ENCODE assay signal across 15 cellular contexts in the genomic region with DNA sequence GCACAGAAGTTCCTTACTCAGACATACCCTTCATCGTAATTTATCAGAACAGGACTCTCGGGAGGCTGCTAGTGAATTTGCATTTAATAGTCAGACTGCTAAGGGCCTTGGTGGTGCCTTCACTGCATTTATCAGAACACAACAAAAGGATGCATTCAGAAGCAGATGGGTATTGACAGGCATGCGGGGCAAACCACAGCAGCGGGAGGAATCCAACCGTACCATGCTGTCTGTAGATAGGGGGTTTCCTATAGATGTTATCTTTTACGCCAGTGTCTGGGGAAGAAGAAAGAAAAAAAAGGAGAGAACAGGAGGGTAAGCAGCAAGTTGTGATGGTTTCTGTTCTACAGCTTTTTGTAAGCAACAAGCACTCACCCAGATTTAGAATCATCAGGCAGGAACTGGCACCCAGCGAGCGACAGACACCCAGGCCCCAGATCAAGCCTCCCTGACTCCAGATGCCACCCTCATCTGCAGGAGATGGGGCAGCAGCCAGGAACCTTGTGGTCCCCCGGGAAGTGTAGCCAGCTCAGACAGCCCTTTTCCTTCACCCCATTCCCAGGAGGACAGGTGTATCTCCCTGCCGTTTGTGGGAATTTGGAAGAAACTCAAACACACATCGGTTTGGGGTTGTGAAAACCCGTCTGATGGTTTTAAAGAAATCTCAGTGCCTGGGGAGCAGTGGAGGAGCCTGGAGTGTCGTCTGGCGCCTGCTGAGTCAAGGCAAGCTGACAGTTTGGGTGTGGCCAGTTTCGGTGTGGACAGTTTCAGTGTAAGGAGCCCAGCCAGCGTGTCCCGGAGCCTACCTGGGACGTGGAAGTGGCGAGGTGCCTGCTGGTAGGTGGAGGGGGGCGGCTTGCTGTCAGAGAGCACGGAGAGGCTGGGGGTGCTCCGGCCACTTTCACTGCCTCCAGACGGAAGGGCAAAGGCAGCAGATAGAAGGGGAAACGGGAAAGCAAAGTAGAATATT.
A peak's percentile ranks its signal among the peaks of the same experiment; 100 is the strongest.
DNase-seq lines count a peak whose midpoint lies in the region; ATAC-seq and TF ChIP-seq lines count a peak whose summit lies in the region.
"Had no signal": no experiment of that assay in that cellular context is flagged by ENCODE, and none has a peak within 500 bp of the region (broad histone marks: within the 10 kb centered on the region; RNA-seq: fewer than 3 reads in every experiment).

No MANE protein-coding gene starts in this region.

- POLR2A ChIA-PET in GM10248 (lab: Yijun Ruan, JAX): no interaction called here

- H3K9me3 Mint-ChIP-seq in endodermal cell: no peaks in the 10 kb centered on the region
- no peaks in the 10 kb centered on the region for H3K9me3 Mint-ChIP-seq in activated naive CD4-positive, alpha-beta T cell treated with anti-CD3 and anti-CD28 coated beads for 36 hours
- H3K9me3 Mint-ChIP-seq: activated naive CD8-positive, alpha-beta T cell treated with anti-CD3 and anti-CD28 coated beads, Interleukin-2, amount 10 ng/mL, durations not matched to agents 7 days and 5 days; dendritic cell treated with granulocyte-macrophage colony-stimulating factor and Interleukin-4, amounts not matched to agents 40 ng/mL and 50 ng/mL, for 4 days; IgD-negative memory B cell had no signal

- TF ChIP-seq CTCF in endodermal cell (conservative IDR thresholded peaks at IDR 0.05) (no peak), GM10248 (IDR thresholded peaks at IDR 0.05; ENCODE audit: control extremely low read depth, extremely low read depth, low read depth, missing control alignments) (no peak)

- H3K9me3 ChIP-seq in endodermal cell (ENCODE audit: control insufficient read depth, low read length) (no peaks in the 10 kb centered on the region), mucosa of stomach (ENCODE audit: control insufficient read depth, low read length) (no peaks in the 10 kb centered on the region)
- H3K9me3 ChIP-seq: right lobe of liver had no signal

- 79 to 83% methylated on average over 16 to 24 of the region's 24 CpGs for WGBS in endodermal cell (ENCODE audit: insufficient coverage in 1 of 2, insufficient read length in 1 of 2), 2 experiments

- no peaks in the 10 kb centered on the region for H3K27me3 Mint-ChIP-seq in endodermal cell (ENCODE audit: insufficient read depth)
- H3K27me3 Mint-ChIP-seq in activated naive CD4-positive, alpha-beta T cell treated with anti-CD3 and anti-CD28 coated beads for 36 hours (ENCODE audit: low read depth): no peaks in the 10 kb centered on the region

- DNase-seq in Ammon's horn (ENCODE audit: low spot score) (peak; percentile 82), NCI-H526 (lab: John Stamatoyannopoulos, UW) (peak; percentile 90 to 96), endodermal cell (peak; percentile 81), GM10248 (ENCODE audit: extremely low spot score) (no peak)
- DNase-seq in activated CD8-positive, alpha-beta memory T cell treated with anti-CD3 and anti-CD28 coated beads, Interleukin-2, amount 50 U/mL, for 4 hours: no peak
- DNase-seq in activated naive CD4-positive, alpha-beta T cell treated with anti-CD3 and anti-CD28 coated beads for 36 hours: no peak
- DNase-seq: activated naive CD8-positive, alpha-beta T cell treated with anti-CD3 and anti-CD28 coated beads, Interleukin-2, amount 10 ng/mL, durations not matched to agents 7 days and 5 days; NCI-H1436 treated with DMSO at 0.1 percent for 48 hours; OCI-M1; right lobe of liver; T-helper 9 cell had no signal

- intact Hi-C loops in activated naive CD4-positive, alpha-beta T cell treated with anti-CD3 and anti-CD28 coated beads for 36 hours (cut with micrococcal nuclease): no loop called here

- H3K4me1 ChIP-seq in endodermal cell (ENCODE audit: control insufficient read depth, insufficient read depth, low read length) (peaks cover 12% of the 10 kb centered on the region), mucosa of stomach (ENCODE audit: control insufficient read depth, insufficient read depth, low read length) (peaks cover 12% of the 10 kb centered on the region)
- H3K4me1 ChIP-seq: right lobe of liver had no signal

- no peaks in the 10 kb centered on the region for H3K36me3 Mint-ChIP-seq in endodermal cell (ENCODE audit: low read depth)
- H3K36me3 Mint-ChIP-seq in activated naive CD4-positive, alpha-beta T cell treated with anti-CD3 and anti-CD28 coated beads for 36 hours (ENCODE audit: low read depth): no peaks in the 10 kb centered on the region
- H3K36me3 Mint-ChIP-seq: activated naive CD8-positive, alpha-beta T cell treated with anti-CD3 and anti-CD28 coated beads, Interleukin-2, amount 10 ng/mL, durations not matched to agents 7 days and 5 days; IgD-negative memory B cell had no signal

- ATAC-seq in GM18519 (IDR thresholded peaks at IDR 0.05; ENCODE audit: low FRiP score, unreplicated experiment): no peak
- ATAC-seq: right lobe of liver had no signal

- H3K4me3 Mint-ChIP-seq in endodermal cell: no peak overlapping the region
- H3K4me3 Mint-ChIP-seq in activated naive CD4-positive, alpha-beta T cell treated with anti-CD3 and anti-CD28 coated beads for 36 hours: no peak overlapping the region
- H3K4me3 Mint-ChIP-seq: activated naive CD8-positive, alpha-beta T cell treated with anti-CD3 and anti-CD28 coated beads, Interleukin-2, amount 10 ng/mL, durations not matched to agents 7 days and 5 days; dendritic cell treated with granulocyte-macrophage colony-stimulating factor and Interleukin-4, amounts not matched to agents 40 ng/mL and 50 ng/mL, for 4 days had no signal

- CTCF ChIA-PET in GM10248 (lab: Yijun Ruan, JAX): no interaction called here
- CTCF ChIA-PET in activated naive CD4-positive, alpha-beta T cell treated with anti-CD3 and anti-CD28 coated beads for 36 hours (lab: Charles Lee): no interaction called here

- no peak overlapping the region for H3K4me3 ChIP-seq in endodermal cell (ENCODE audit: low read length)
- peak overlapping the region; percentile 29 for H3K4me3 ChIP-seq in mucosa of stomach (ENCODE audit: low read length)
- H3K4me3 ChIP-seq: right lobe of liver had no signal

- H3K4me1 Mint-ChIP-seq in endodermal cell: peaks cover 26% of the 10 kb centered on the region
- no peaks in the 10 kb centered on the region for H3K4me1 Mint-ChIP-seq in activated naive CD4-positive, alpha-beta T cell treated with anti-CD3 and anti-CD28 coated beads for 36 hours (ENCODE audit: low read depth)
- H3K4me1 Mint-ChIP-seq: activated naive CD8-positive, alpha-beta T cell treated with anti-CD3 and anti-CD28 coated beads, Interleukin-2, amount 10 ng/mL, durations not matched to agents 7 days and 5 days had no signal

- H3K9ac ChIP-seq in endodermal cell (ENCODE audit: extremely low read depth, low read length, poor library complexity, severe bottlenecking) (peak overlapping the region; percentile 13), mucosa of stomach (ENCODE audit: low read length) (peak overlapping the region; percentile 70)

- H3K36me3 ChIP-seq in endodermal cell (ENCODE audit: control insufficient read depth, insufficient read depth, low read length): no peaks in the 10 kb centered on the region
- H3K36me3 ChIP-seq in mucosa of stomach (ENCODE audit: control insufficient read depth, insufficient read depth, low read length): no peaks in the 10 kb centered on the region
- H3K36me3 ChIP-seq: right lobe of liver had no signal

- peak overlapping the region; percentile 18 for H3K27ac ChIP-seq in endodermal cell (ENCODE audit: low read depth, low read length)
- H3K27ac ChIP-seq: right lobe of liver had no signal

- H3K27ac Mint-ChIP-seq in endodermal cell: peak overlapping the region; percentile 83
- H3K27ac Mint-ChIP-seq in activated naive CD4-positive, alpha-beta T cell treated with anti-CD3 and anti-CD28 coated beads for 36 hours: no peak overlapping the region
- H3K27ac Mint-ChIP-seq: activated naive CD8-positive, alpha-beta T cell treated with anti-CD3 and anti-CD28 coated beads, Interleukin-2, amount 10 ng/mL, durations not matched to agents 7 days and 5 days; dendritic cell treated with granulocyte-macrophage colony-stimulating factor and Interleukin-4, amounts not matched to agents 40 ng/mL and 50 ng/mL, for 4 days; IgD-negative memory B cell had no signal

- H3K27me3 ChIP-seq in endodermal cell (ENCODE audit: control insufficient read depth, insufficient read depth, low read length, poor library complexity, severe bottlenecking): no peaks in the 10 kb centered on the region
- H3K27me3 ChIP-seq in mucosa of stomach (ENCODE audit: control insufficient read depth, insufficient read depth, low read length): no peaks in the 10 kb centered on the region
- H3K27me3 ChIP-seq: right lobe of liver had no signal

Comparison
In these comparisons a context has a peak if more than half of its experiments do, and no peak if none do; other contexts are left out.
1. DNase-seq: peak in Ammon's horn (single experiment), NCI-H526 (2 of 2) and endodermal cell (single experiment); none in activated CD8-positive, alpha-beta memory T cell treated with anti-CD3 and anti-CD28 coated beads, Interleukin-2, amount 50 U/mL, for 4 hours (single experiment), GM10248 (single experiment) and activated naive CD4-positive, alpha-beta T cell treated with anti-CD3 and anti-CD28 coated beads for 36 hours (single experiment).